In the genomic region with DNA sequence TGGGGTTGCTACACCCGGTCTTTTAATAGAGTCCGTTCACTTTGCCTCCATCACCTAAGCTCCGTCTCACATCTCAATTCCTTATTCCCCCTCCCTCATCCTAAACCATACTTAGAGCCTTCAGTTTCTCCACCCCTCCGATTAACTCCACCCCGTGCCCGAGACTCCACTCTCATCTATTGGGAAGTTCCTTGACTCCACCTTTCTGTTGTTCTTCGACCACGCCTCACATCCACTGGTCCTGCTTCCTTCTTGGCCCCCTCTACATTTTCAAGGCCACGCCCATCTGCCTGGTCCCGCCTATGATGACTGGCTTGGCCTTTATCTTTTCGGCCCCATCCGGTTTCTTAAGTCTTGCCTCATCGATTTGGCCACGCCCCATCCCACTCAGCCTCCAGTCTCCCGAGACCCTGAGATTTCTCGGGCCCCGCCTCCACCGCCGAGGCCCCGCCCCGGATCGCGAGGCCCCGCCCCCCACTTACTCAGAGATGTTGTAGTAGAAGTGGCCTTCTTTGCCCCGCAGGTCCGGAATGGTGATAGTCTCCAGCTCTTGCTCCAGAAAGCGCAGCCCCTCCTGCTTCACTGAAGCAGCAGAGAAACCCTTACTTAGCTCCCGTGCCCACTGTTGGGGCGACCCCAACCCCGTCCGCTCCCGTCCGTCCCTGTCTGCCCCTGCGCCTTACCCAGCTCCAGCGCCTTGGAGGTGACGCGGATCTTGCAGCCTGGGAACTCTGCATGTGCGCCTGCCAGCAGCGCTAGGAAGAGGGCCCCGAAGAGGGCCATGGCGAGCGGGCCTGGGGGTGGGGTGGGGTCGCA, we compare ENCODE assay signal across 8 cellular contexts. TPM values are rescaled to one million over a fixed set of nuclear protein-coding genes. Genes with fewer than 3 reads are reported as not detected.
DNase-seq lines count a peak whose midpoint lies in the region; ATAC-seq, FAIRE-seq and TF ChIP-seq lines count a peak whose summit lies in the region.

No MANE protein-coding gene starts in this region.

- H3K9ac ChIP-seq in stomach smooth muscle (ENCODE audit: low read length in 2 of 2) = peak overlapping the region; percentile 60 to 68

- H3K36me3 ChIP-seq in CD8-positive, alpha-beta memory T cell (ENCODE audit: insufficient read depth, low read length) = no peaks in the 10 kb centered on the region
- H3K36me3 ChIP-seq in RWPE2 (ENCODE audit: low read depth) (no peaks in the 10 kb centered on the region), neuron (ENCODE audit: insufficient read depth, low read length) (peaks cover 32% of the 10 kb centered on the region), stomach smooth muscle (ENCODE audit: control insufficient read depth in 2 of 2, insufficient read depth in 2 of 2, low read length in 2 of 2) (no peaks in the 10 kb centered on the region)

- DNase-seq in CD8-positive, alpha-beta memory T cell = peak; percentile 82 to 90 (median 85)
- DNase-seq in HK-2 (ENCODE audit: unreplicated experiment) = peak; percentile 92
- peak; percentile 100 for DNase-seq in RWPE2 (ENCODE audit: low spot score)
- peak; percentile 72 for DNase-seq in activated gamma-delta T cell (lab: John Stamatoyannopoulos, UW)
- peak; percentile 67 to 94 for DNase-seq in frontal cortex (ENCODE audit: low spot score in 2 of 2)

- H3K27me3 Mint-ChIP-seq in CD8-positive, alpha-beta memory T cell = peaks cover 9 to 20% of the 10 kb centered on the region in 2 donors

- FAIRE-seq in frontal cortex (lab: Jason Lieb, UNC) = no peak

- H3K4me3 Mint-ChIP-seq in CD8-positive, alpha-beta memory T cell = peak overlapping the region; percentile 69 to 92 (median 86)

- peak overlapping the region; percentile 60 to 94 (median 85) for H3K27ac Mint-ChIP-seq in CD8-positive, alpha-beta memory T cell

- peaks cover 13 to 20% (median 15%) of the 10 kb centered on the region in 3 donors for H3K4me1 Mint-ChIP-seq in CD8-positive, alpha-beta memory T cell

- H3K4me3 ChIP-seq in CD8-positive, alpha-beta memory T cell (ENCODE audit: low read length) = peak overlapping the region; percentile 81
- peak overlapping the region; percentile 15 for H3K4me3 ChIP-seq in RWPE2 (ENCODE audit: severe bottlenecking)
- peak overlapping the region; percentile 60 for H3K4me3 ChIP-seq in neuron (ENCODE audit: low read length)
- H3K4me3 ChIP-seq in stomach smooth muscle (ENCODE audit: low read length in 2 of 2) = peak overlapping the region; percentile 69 to 78

- POLR2A ChIA-PET in CD8-positive, alpha-beta memory T cell (lab: Charles Lee) = interaction anchor here (0.6 to 3.4 kb wide), 5 partner anchors 22 to 53 kb away, joined by 3 to 19 read pairs (median 5); a partner anchor contains a TSS

- H3K27ac ChIP-seq in CD8-positive, alpha-beta memory T cell (ENCODE audit: low read depth, low read length) = peak overlapping the region; percentile 39
- H3K27ac ChIP-seq in RWPE2 (ENCODE audit: poor library complexity, severe bottlenecking) (no peak overlapping the region), stomach smooth muscle (ENCODE audit: low read length) (peak overlapping the region; percentile 69)

- no peaks in the 10 kb centered on the region for H3K9me3 Mint-ChIP-seq in CD8-positive, alpha-beta memory T cell

- no peak overlapping the region for H2AFZ ChIP-seq in neuron (ENCODE audit: low read depth, low read length)

- H3K36me3 Mint-ChIP-seq in CD8-positive, alpha-beta memory T cell = no peaks in the 10 kb centered on the region

- CTCF ChIA-PET in CD8-positive, alpha-beta memory T cell (lab: Charles Lee) = no interaction called here

- no peaks in the 10 kb centered on the region for H3K27me3 ChIP-seq in CD8-positive, alpha-beta memory T cell (ENCODE audit: insufficient read depth, low read length, poor library complexity, severe bottlenecking)
- H3K27me3 ChIP-seq in RWPE2 (ENCODE audit: insufficient read depth, poor library complexity, severe bottlenecking) (no peaks in the 10 kb centered on the region), neuron (ENCODE audit: insufficient read depth, low read length) (no peaks in the 10 kb centered on the region), stomach smooth muscle (ENCODE audit: control insufficient read depth in 1 of 2, insufficient read depth in 2 of 2, low read length in 2 of 2) (no peaks in the 10 kb centered on the region)

- H3K9me3 ChIP-seq in CD8-positive, alpha-beta memory T cell (ENCODE audit: low read length) = no peaks in the 10 kb centered on the region
- no peaks in the 10 kb centered on the region for H3K9me3 ChIP-seq in RWPE2 (ENCODE audit: severe bottlenecking)
- no peaks in the 10 kb centered on the region for H3K9me3 ChIP-seq in neuron (ENCODE audit: low read length)
- H3K9me3 ChIP-seq in stomach smooth muscle (ENCODE audit: control insufficient read depth in 2 of 2, low read length in 2 of 2) = no peaks in the 10 kb centered on the region

- no peak for TF ChIP-seq CTCF in RWPE2 (IDR thresholded peaks at IDR 0.05; ENCODE audit: poor library complexity, severe bottlenecking)

- peak; percentile 85 for ATAC-seq in GM19463 (IDR thresholded peaks at IDR 0.05; ENCODE audit: unreplicated experiment)
- peak; percentile 86 for ATAC-seq in RWPE2 (ENCODE audit: low read depth)

- peaks cover 13% of the 10 kb centered on the region for H3K4me1 ChIP-seq in CD8-positive, alpha-beta memory T cell (ENCODE audit: insufficient read depth, low read length)
- peaks cover 19% of the 10 kb centered on the region for H3K4me1 ChIP-seq in RWPE2 (ENCODE audit: insufficient read depth, poor library complexity, severe bottlenecking)
- peaks cover 21% of the 10 kb centered on the region for H3K4me1 ChIP-seq in neuron (ENCODE audit: insufficient read depth, low read length)
- H3K4me1 ChIP-seq in stomach smooth muscle (ENCODE audit: control insufficient read depth, insufficient read depth, low read length) = peaks cover 20% of the 10 kb centered on the region

RNA-seq across cellular contexts. Expression of a gene that starts 1.1 kb away (rescaled TPM):
- 1 to 10 TPM; 2.5 to 3.2 TPM for total RNA-seq in CD8-positive, alpha-beta memory T cell
- 0.45 TPM for polyA plus RNA-seq in CD8-positive, alpha-beta memory T cell
- 19.2 TPM for total RNA-seq in frontal cortex

RNA-seq across cellular contexts. Expression of a gene that starts 19.7 kb away (rescaled TPM):
- 10 to 100 TPM; 81.1 to 82.1 TPM for total RNA-seq in CD8-positive, alpha-beta memory T cell
- 219 TPM for polyA plus RNA-seq in CD8-positive, alpha-beta memory T cell
- 14.7 TPM for total RNA-seq in frontal cortex

RNA-seq across cellular contexts. Expression of a gene that starts 19.9 kb away (rescaled TPM):
- 1 to 10 TPM; 2.7 to 2.8 TPM for total RNA-seq in CD8-positive, alpha-beta memory T cell
- 0.94 TPM for polyA plus RNA-seq in CD8-positive, alpha-beta memory T cell
- 3.3 TPM for total RNA-seq in frontal cortex

RNA-seq across cellular contexts. Expression of a gene that starts 23.5 kb away (rescaled TPM):
- total RNA-seq in CD8-positive, alpha-beta memory T cell = 1 to 10 TPM in 1 of 2 experiments, under 1 TPM in 1; 0.98 to 1.9 TPM
- polyA plus RNA-seq in CD8-positive, alpha-beta memory T cell = not detected
- 2.0 TPM for total RNA-seq in frontal cortex

RNA-seq across cellular contexts. Expression of a gene that starts 23.6 kb away (rescaled TPM):
- 10 to 100 TPM; 33.6 to 34.1 TPM for total RNA-seq in CD8-positive, alpha-beta memory T cell
- polyA plus RNA-seq in CD8-positive, alpha-beta memory T cell = 88.0 TPM
- 9.0 TPM for total RNA-seq in frontal cortex

Comparison
In these comparisons a context has a peak if more than half of its experiments do, and no peak if none do; other contexts are left out.
1. H3K4me3 ChIP-seq: peak in every context shown above with its lines; median percentile 81 in CD8-positive, alpha-beta memory T cell; 74 in stomach smooth muscle; 60 in neuron; 15 in RWPE2.